ENCODE assay signal across 1 cellular context in the genomic region with DNA sequence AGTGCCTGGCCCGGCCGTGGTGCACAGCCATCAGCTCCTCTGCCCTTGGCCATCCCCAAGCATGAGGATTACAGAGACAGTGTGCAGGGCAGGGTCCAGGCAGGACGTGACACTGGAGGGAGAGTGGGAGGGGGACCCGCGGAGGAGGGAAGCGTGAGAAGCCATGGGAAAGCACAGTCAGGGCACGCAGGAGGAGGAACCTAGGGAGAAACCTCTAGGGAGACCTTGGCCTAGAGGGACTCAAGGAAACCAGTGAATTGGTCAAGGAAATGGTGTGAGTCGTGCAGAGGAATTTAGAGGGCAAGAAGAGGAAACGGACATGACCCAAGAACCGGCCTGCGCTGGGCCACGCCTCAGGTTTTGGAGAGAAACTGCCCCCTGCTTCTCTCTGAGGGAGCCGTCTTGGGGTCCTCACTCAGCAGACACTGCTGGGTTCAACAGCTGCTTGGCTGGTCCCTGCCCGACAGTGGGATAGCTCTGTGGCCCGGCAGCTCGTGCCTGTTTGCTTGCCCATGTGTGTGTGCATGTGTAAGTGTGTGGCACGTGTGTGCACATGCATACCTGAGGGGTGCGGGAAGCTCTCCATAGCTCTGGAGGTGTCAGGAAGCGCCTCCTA.
TF ChIP-seq lines count a peak whose summit lies in the region.

No MANE protein-coding gene starts in this region.

TF ChIP-seq in SK-N-SH treated with all-trans-retinoic acid at 6 μM for 48 hours, 23 proteins besides CTCF, POLR2A, EP300 and RAD21 (continued from another document):
- TF ChIP-seq TSHZ2 (CRISPR knock-in tag; IDR thresholded peaks at IDR 0.05) (no peak), ZNF8 (CRISPR knock-in tag; IDR thresholded peaks at IDR 0.05) (no peak), TCF4 (CRISPR knock-in tag; IDR thresholded peaks at IDR 0.05; ENCODE audit: borderline replicate concordance) (no peak)
